14 cellular contexts compared by ENCODE assay signal in the genomic region with DNA sequence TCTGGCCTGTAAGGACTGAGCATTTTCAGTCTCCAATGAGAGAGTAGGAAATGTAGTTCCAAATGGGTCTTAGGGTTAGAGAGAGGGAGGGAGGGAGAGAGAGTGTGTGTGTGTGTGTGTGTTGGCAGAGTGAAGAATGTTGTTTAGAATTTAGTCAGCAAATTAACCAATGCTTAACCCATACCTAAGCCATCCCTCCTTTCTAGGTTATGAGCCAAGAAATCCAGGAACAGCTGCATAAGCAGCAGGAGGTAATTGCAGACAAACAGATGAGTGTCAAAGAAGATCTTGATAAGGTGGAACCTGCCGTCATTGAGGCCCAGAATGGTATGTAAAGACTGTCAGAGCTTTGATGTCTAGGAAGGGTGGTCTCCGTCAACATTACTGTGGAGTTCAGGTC. TPM values are rescaled to one million over a fixed set of nuclear protein-coding genes. Genes with fewer than 3 reads are reported as not detected.
A peak's percentile ranks its signal among the peaks of the same experiment; 100 is the strongest.
DNase-seq lines count a peak whose midpoint lies in the region; TF ChIP-seq lines count a peak whose summit lies in the region.
"Had no signal": no experiment of that assay in that cellular context is flagged by ENCODE, and none has a peak within 500 bp of the region (broad histone marks: within the 10 kb centered on the region; RNA-seq: fewer than 3 reads in every experiment).

No MANE protein-coding gene starts in this region.

- H3K4me1 Mint-ChIP-seq in activated T-cell treated with anti-CD3 and anti-CD28 coated beads, Interleukin-2, amount 50 U/mL, for 24 hours (ENCODE audit: low read depth) = no peaks in the 10 kb centered on the region
- peaks cover 11% of the 10 kb centered on the region for H3K4me1 Mint-ChIP-seq in nephron
- H3K4me1 Mint-ChIP-seq: activated CD4-positive, alpha-beta T cell treated with anti-CD3 and anti-CD28 coated beads, Interleukin-2, amount 10 ng/mL, durations not matched to agents 24 days and 14 days had no signal

- peaks cover 92% of the 10 kb centered on the region for H3K36me3 Mint-ChIP-seq in activated T-cell treated with anti-CD3 and anti-CD28 coated beads, Interleukin-2, amount 50 U/mL, for 24 hours (ENCODE audit: low read depth)
- peaks cover 76% of the 10 kb centered on the region for H3K36me3 Mint-ChIP-seq in nephron (ENCODE audit: low read depth)

- no peaks in the 10 kb centered on the region for H3K27me3 Mint-ChIP-seq in activated T-cell treated with anti-CD3 and anti-CD28 coated beads, Interleukin-2, amount 50 U/mL, for 24 hours
- H3K27me3 Mint-ChIP-seq in nephron (ENCODE audit: low read depth) = no peaks in the 10 kb centered on the region
- H3K27me3 Mint-ChIP-seq: activated CD4-positive, alpha-beta T cell treated with anti-CD3 and anti-CD28 coated beads, Interleukin-2, amount 10 ng/mL, durations not matched to agents 24 days and 14 days had no signal

- no peak overlapping the region for H3K4me3 Mint-ChIP-seq in activated T-cell treated with anti-CD3 and anti-CD28 coated beads, Interleukin-2, amount 50 U/mL, for 24 hours
- no peak overlapping the region for H3K4me3 Mint-ChIP-seq in nephron
- H3K4me3 Mint-ChIP-seq: activated CD4-positive, alpha-beta T cell treated with anti-CD3 and anti-CD28 coated beads, Interleukin-2, amount 10 ng/mL, durations not matched to agents 24 days and 14 days had no signal

- no peak for TF ChIP-seq CTCF in nephron (IDR thresholded peaks at IDR 0.05; ENCODE audit: unreplicated experiment in 3 of 3)

- no peak for DNase-seq in activated T-cell treated with anti-CD3 and anti-CD28 coated beads, Interleukin-2, amount 50 U/mL, for 24 hours
- DNase-seq in activated T-cell treated with anti-CD3 and anti-CD28 coated beads, Interleukin-2, amount 50 U/mL, for 48 hours = no peak
- DNase-seq in LHCN-M2 (ENCODE audit: low read depth) (peak; percentile 94), astrocyte of the hippocampus (ENCODE audit: low read depth, low spot score) (peak; percentile 81), GDM1 (lab: John Stamatoyannopoulos, UW) (no peak), putamen (ENCODE audit: low spot score) (no peak)
- DNase-seq in effector CD8-positive, alpha-beta T cell (lab: John Stamatoyannopoulos, UW) = no peak
- DNase-seq: ACHN; activated CD4-positive, alpha-beta T cell treated with anti-CD3 and anti-CD28 coated beads, Interleukin-2, amount 10 ng/mL, durations not matched to agents 24 days and 14 days; activated gamma-delta T cell; DMS79; NCI-H2107; uterus had no signal

- peak overlapping the region; percentile 81 for H3K27ac Mint-ChIP-seq in activated T-cell treated with anti-CD3 and anti-CD28 coated beads, Interleukin-2, amount 50 U/mL, for 24 hours
- H3K27ac Mint-ChIP-seq in nephron = peak overlapping the region in 2 of 3 experiments; percentile 23 to 74
- H3K27ac Mint-ChIP-seq: activated CD4-positive, alpha-beta T cell treated with anti-CD3 and anti-CD28 coated beads, Interleukin-2, amount 10 ng/mL, durations not matched to agents 24 days and 14 days had no signal

- no peaks in the 10 kb centered on the region for H3K9me3 Mint-ChIP-seq in activated T-cell treated with anti-CD3 and anti-CD28 coated beads, Interleukin-2, amount 50 U/mL, for 24 hours
- H3K9me3 Mint-ChIP-seq in nephron = no peaks in the 10 kb centered on the region
- H3K9me3 Mint-ChIP-seq: activated CD4-positive, alpha-beta T cell treated with anti-CD3 and anti-CD28 coated beads, Interleukin-2, amount 10 ng/mL, durations not matched to agents 24 days and 14 days had no signal

RNA-seq across cellular contexts. Expression of a gene that starts 56.9 kb away (rescaled TPM):
- 816 and 855 TPM in 2 replicates for total RNA-seq in LHCN-M2 (2014; rRNA removed)
- polyA plus RNA-seq in LHCN-M2 (2012) = 492 TPM

Comparison
In these comparisons a context has a peak if more than half of its experiments do, and no peak if none do; other contexts are left out.
1. DNase-seq: peak in LHCN-M2 (single experiment) and astrocyte of the hippocampus (single experiment); none in activated T-cell treated with anti-CD3 and anti-CD28 coated beads, Interleukin-2, amount 50 U/mL, for 24 hours (single experiment), activated T-cell treated with anti-CD3 and anti-CD28 coated beads, Interleukin-2, amount 50 U/mL, for 48 hours (0 of 2), effector CD8-positive, alpha-beta T cell (single experiment), GDM1 (single experiment) and putamen (single experiment).